Comparison of ENCODE assay signal across 15 cellular contexts in the genomic region with DNA sequence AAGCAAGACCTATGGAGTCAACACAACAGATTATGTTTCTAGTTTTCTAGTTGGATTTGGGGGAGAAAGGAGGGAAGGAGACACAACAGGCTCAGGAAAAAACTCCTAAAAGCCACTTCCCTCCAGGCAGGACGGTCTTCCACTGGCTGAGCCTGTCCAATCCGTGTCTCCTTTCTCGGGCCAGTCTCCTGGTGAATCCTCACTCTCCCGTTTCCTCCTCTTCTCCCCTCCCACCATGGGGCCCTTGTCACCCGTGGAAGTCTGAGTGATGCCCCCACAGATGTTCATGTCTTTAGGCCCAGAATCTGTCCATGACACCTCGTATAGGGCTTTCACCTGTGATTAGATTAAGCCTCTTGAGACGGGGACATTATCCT.
DNase-seq lines count a peak whose midpoint lies in the region; ATAC-seq and TF ChIP-seq lines count a peak whose summit lies in the region.
"Had no signal": no experiment of that assay in that cellular context is flagged by ENCODE, and none has a peak within 500 bp of the region (broad histone marks: within the 10 kb centered on the region; RNA-seq: fewer than 3 reads in every experiment).

No MANE protein-coding gene starts in this region.

- H3K9me3 Mint-ChIP-seq in neural crest cell (no peaks in the 10 kb centered on the region), type B pancreatic cell (peaks cover 9% of the 10 kb centered on the region)

- peak overlapping the region; percentile 37 to 72 (median 60) for H3K27ac ChIP-seq in esophagus muscularis mucosa (replicated peaks in 1 of 4)
- H3K27ac ChIP-seq: cardiac muscle cell, neutrophil had no signal

- ATAC-seq in GM21619 (IDR thresholded peaks at IDR 0.05; ENCODE audit: unreplicated experiment), result no peak
- ATAC-seq: activated CD8-positive, alpha-beta memory T cell treated with anti-CD3 and anti-CD28 coated beads, Interleukin-2, amount 10 ng/mL, durations not matched to agents 7 days and 5 days; SK-N-SH treated with all-trans-retinoic acid at 6 μM for 48 hours had no signal

- H3K4me3 Mint-ChIP-seq in neural crest cell (no peak overlapping the region), type B pancreatic cell (no peak overlapping the region)
- H3K4me3 Mint-ChIP-seq: activated CD8-positive, alpha-beta memory T cell treated with anti-CD3 and anti-CD28 coated beads, Interleukin-2, amount 10 ng/mL, durations not matched to agents 7 days and 5 days had no signal

- H3K9me3 ChIP-seq in adipocyte (ENCODE audit: control insufficient read depth, low read length) (no peaks in the 10 kb centered on the region), esophagus muscularis mucosa (no peaks in the 10 kb centered on the region)
- H3K9me3 ChIP-seq: neutrophil had no signal

- H3K36me3 ChIP-seq in adipocyte (ENCODE audit: control insufficient read depth, insufficient read depth, low read length, severe bottlenecking) (no peaks in the 10 kb centered on the region), esophagus muscularis mucosa (no peaks in the 10 kb centered on the region)
- H3K36me3 ChIP-seq: cardiac muscle cell, neutrophil had no signal

- H3K27me3 Mint-ChIP-seq in neural crest cell (ENCODE audit: low read depth), result no peaks in the 10 kb centered on the region
- no peaks in the 10 kb centered on the region for H3K27me3 Mint-ChIP-seq in type B pancreatic cell
- H3K27me3 Mint-ChIP-seq: CD4-positive, CD25-positive, alpha-beta regulatory T cell had no signal

- H3K27ac Mint-ChIP-seq in neural crest cell (ENCODE audit: unreplicated experiment) (peak overlapping the region; percentile 68), type B pancreatic cell (peak overlapping the region; percentile 92)
- H3K27ac Mint-ChIP-seq: activated CD8-positive, alpha-beta memory T cell treated with anti-CD3 and anti-CD28 coated beads, Interleukin-2, amount 10 ng/mL, durations not matched to agents 7 days and 5 days had no signal

- no peak for TF ChIP-seq CTCF in esophagus muscularis mucosa (IDR thresholded peaks at IDR 0.05)
- no peak for TF ChIP-seq CTCF in neural crest cell (conservative IDR thresholded peaks at IDR 0.05)
- no peak for TF ChIP-seq CTCF in type B pancreatic cell (conservative IDR thresholded peaks at IDR 0.05)

- H3K36me3 Mint-ChIP-seq in neural crest cell (ENCODE audit: low read depth) (no peaks in the 10 kb centered on the region), type B pancreatic cell (peaks cover 5% of the 10 kb centered on the region)
- H3K36me3 Mint-ChIP-seq: activated CD8-positive, alpha-beta memory T cell treated with anti-CD3 and anti-CD28 coated beads, Interleukin-2, amount 10 ng/mL, durations not matched to agents 7 days and 5 days had no signal

- WGBS in esophagus muscularis mucosa, result 85% methylated on average over 7 of the region's 7 CpGs

- H3K4me1 Mint-ChIP-seq in neural crest cell (peaks cover 24% of the 10 kb centered on the region), type B pancreatic cell (ENCODE audit: unreplicated experiment) (peaks cover 46% of the 10 kb centered on the region)

- H3K4me3 ChIP-seq in adipocyte (ENCODE audit: low read length) (no peak overlapping the region), esophagus muscularis mucosa (no peak overlapping the region)
- H3K4me3 ChIP-seq: cardiac muscle cell had no signal

- no peak for TF ChIP-seq EP300 in esophagus muscularis mucosa (IDR thresholded peaks at IDR 0.05)

- DNase-seq in adipocyte (ENCODE audit: low read depth), result no peak
- DNase-seq in esophagus muscularis mucosa (ENCODE audit: extremely low spot score), result no peak
- no peak for DNase-seq in neural crest cell (ENCODE audit: low read depth, low spot score)
- no peak for DNase-seq in type B pancreatic cell (ENCODE audit: extremely low spot score, unreplicated experiment)
- no peak for DNase-seq in HT-29 (ENCODE audit: low spot score)
- DNase-seq in NCI-H1694 treated with DMSO at 0.1 percent for 48 hours (lab: John Stamatoyannopoulos, UW), result no peak
- DNase-seq: activated CD8-positive, alpha-beta memory T cell treated with anti-CD3 and anti-CD28 coated beads, Interleukin-2, amount 10 ng/mL, durations not matched to agents 7 days and 5 days; CD4-positive, CD25-positive, alpha-beta regulatory T cell; EL; NCI-H1417; NCI-H446 had no signal

- intact Hi-C loops in esophagus muscularis mucosa (cut with DNase I), result no loop called here

- H3K9ac ChIP-seq in adipocyte (ENCODE audit: low read length), result peak overlapping the region; percentile 49

- peaks cover 11% of the 10 kb centered on the region for H3K4me1 ChIP-seq in adipocyte (ENCODE audit: control insufficient read depth, insufficient read depth, low read length)
- H3K4me1 ChIP-seq in esophagus muscularis mucosa, result peaks cover 14 to 24% (median 19%) of the 10 kb centered on the region in 4 donors

- H3K27me3 ChIP-seq in adipocyte (replicated peaks; ENCODE audit: control insufficient read depth, insufficient read depth, low read length) (no peaks in the 10 kb centered on the region), esophagus muscularis mucosa (no peaks in the 10 kb centered on the region)
- H3K27me3 ChIP-seq: cardiac muscle cell, neutrophil had no signal

- TF ChIP-seq POLR2A in esophagus muscularis mucosa (IDR thresholded peaks at IDR 0.05; ENCODE audit: low read depth), result no peak
